In genomic region chr19:57815247-57816075, GRCh38 we compare ENCODE assay signal across 8 cellular contexts. TPM values are rescaled to one million over a fixed set of nuclear protein-coding genes. Genes with fewer than 3 reads are reported as not detected.
DNase-seq lines count a peak whose midpoint lies in the region; ATAC-seq, FAIRE-seq and TF ChIP-seq lines count a peak whose summit lies in the region.

No MANE protein-coding gene starts in this region.

- in situ Hi-C loops in K562 (cut with MboI) = no loop called here

- POLR2A ChIA-PET in K562 (lab: Yijun Ruan, JAX) = interaction anchor here (0.8 to 0.9 kb wide), 2 partner anchors 13 to 183 kb away, joined by 3 read pairs; partner anchors contain the start of gene ZNF211

- peak overlapping the region; percentile 80 to 89; a peak in 3 of 4 replicates for H3K9ac ChIP-seq in K562 (ENCODE audit: insufficient read depth in 1 of 2, low read depth in 2 of 2, low read length in 2 of 2)

- intact Hi-C loops in heart left ventricle (cut with DNase I) (no loop called here), left ventricle myocardium superior (cut with micrococcal nuclease) (no loop called here), K562 (cut with micrococcal nuclease) (no loop called here), uterus (cut with DNase I; ENCODE audit: low total_unique reads) (no loop called here)

- FAIRE-seq in K562 (lab: Jason Lieb, UNC) = no peak

- peak overlapping the region; percentile 86 for H2AFZ ChIP-seq in K562 (ENCODE audit: low read depth, low read length)

- H3K9me3 ChIP-seq in heart left ventricle (no peaks in the 10 kb centered on the region), K562 (replicated peaks; ENCODE audit: control insufficient read depth, insufficient read depth, low read depth, low read length) (no peaks in the 10 kb centered on the region), mononuclear cell (ENCODE audit: low read depth, low read length) (no peaks in the 10 kb centered on the region), uterus (no peaks in the 10 kb centered on the region)

- no peak for TF ChIP-seq RAD21 in K562 (CRISPR knock-in tag; conservative IDR thresholded peaks at IDR 0.05 in 1 of 2, IDR thresholded peaks at IDR 0.05 in 1 of 2)

- H3K4me3 ChIP-seq in heart left ventricle (peak overlapping the region in 11 of 12 donors; percentile 63 to 93 (median 83)), K562 (peak overlapping the region; percentile 60; the same call in 1 of the 2 replicates), mononuclear cell (ENCODE audit: low read length) (peak overlapping the region; percentile 59), uterus (peak overlapping the region; percentile 64 to 92)

- no peaks in the 10 kb centered on the region for H4K20me1 ChIP-seq in K562 (replicated peaks; ENCODE audit: control insufficient read depth, insufficient read depth, low read length)

- DNase-seq in heart left ventricle (no peak), left ventricle myocardium superior (no peak), K562 (ENCODE audit: extremely low read depth in 1 of 4, low spot score in 3 of 4) (no peak), uterus (no peak), NCI-H526 (lab: John Stamatoyannopoulos, UW) (no peak), T1000 (lab: John Stamatoyannopoulos, UW) (no peak), HUDEP-2 (lab: John Stamatoyannopoulos, UW; ENCODE audit: unreplicated experiment in 76 of 76) (no peak)

- WGBS in heart left ventricle, 4 donors = 89 to 94% (median 90%) methylated on average over 16 to 17 of the region's 17 CpGs
- WGBS in K562 (ENCODE audit: insufficient coverage, low coverage, missing lambda C conversion rate) = 82% methylated on average over 17 of the region's 17 CpGs

- H3K4me1 ChIP-seq in heart left ventricle = peaks cover 0 to 35% (median 16%) of the 10 kb centered on the region in 12 donors
- H3K4me1 ChIP-seq in K562 (replicated peaks in 1 of 2; ENCODE audit: control insufficient read depth in 2 of 2, insufficient read depth in 2 of 2, low read length in 2 of 2) = peaks cover 4 to 18% of the 10 kb centered on the region in 2 experiments; a peak in 4 of 5 replicates
- H3K4me1 ChIP-seq in mononuclear cell (ENCODE audit: insufficient read depth, low read length) = peaks cover 44% of the 10 kb centered on the region
- no peaks in the 10 kb centered on the region for H3K4me1 ChIP-seq in uterus

- no peak for ATAC-seq in heart left ventricle
- ATAC-seq in left ventricle myocardium superior = no peak
- no peak for ATAC-seq in K562

- TF ChIP-seq POLR2A in heart left ventricle (IDR thresholded peaks at IDR 0.05) (no peak), K562 (conservative IDR thresholded peaks at IDR 0.05) (no peak), uterus (IDR thresholded peaks at IDR 0.05) (no peak)

- peak overlapping the region in 10 of 12 donors; percentile 73 to 92 (median 80) for H3K27ac ChIP-seq in heart left ventricle
- H3K27ac ChIP-seq in K562 (ENCODE audit: extremely low read depth, low read depth, low read length) = no peak overlapping the region
- H3K27ac ChIP-seq in uterus = peak overlapping the region; percentile 71 to 79

- H3K9me1 ChIP-seq in K562 (ENCODE audit: control insufficient read depth, insufficient read depth, low read length) = peaks cover 1% of the 10 kb centered on the region

- no peaks in the 10 kb centered on the region for H3K27me3 ChIP-seq in heart left ventricle
- no peaks in the 10 kb centered on the region for H3K27me3 ChIP-seq in K562 (ENCODE audit: control insufficient read depth in 2 of 2, insufficient read depth in 2 of 2, low read length in 2 of 2)
- no peaks in the 10 kb centered on the region for H3K27me3 ChIP-seq in mononuclear cell (ENCODE audit: insufficient read depth, low read length)
- no peaks in the 10 kb centered on the region for H3K27me3 ChIP-seq in uterus

- TF ChIP-seq CTCF in heart left ventricle (IDR thresholded peaks at IDR 0.05) (no peak), K562 (IDR thresholded peaks at IDR 0.05 in 2 of 3, conservative IDR thresholded peaks at IDR 0.05 in 1 of 3; ENCODE audit: insufficient read depth in 2 of 3, low read depth in 1 of 3, low read length in 3 of 3) (no peak), uterus (IDR thresholded peaks at IDR 0.05) (no peak)

- H3K79me2 ChIP-seq in K562 (ENCODE audit: control insufficient read depth, insufficient read depth, low read length) = peaks cover 38% of the 10 kb centered on the region

- CTCF ChIA-PET in K562 (lab: Yijun Ruan, JAX; ENCODE audit: low intra/inter-chr PET ratio) = no interaction called here

- BruUV-seq in K562 (replicated peaks; lab: Mats Ljungman, UMichigan) = no TSS peak

- TF ChIP-seq EP300 in K562 (IDR thresholded peaks at IDR 0.05; ENCODE audit: low read length) = no peak

- H3K4me2 ChIP-seq in K562 (ENCODE audit: insufficient read depth, low read length) = peak overlapping the region; percentile 80

- H3K36me3 ChIP-seq in heart left ventricle (peaks cover 0 to 19% (median 9%) of the 10 kb centered on the region in 9 donors), K562 (ENCODE audit: control insufficient read depth, insufficient read depth, low read length) (peaks cover 21% of the 10 kb centered on the region), uterus (no peaks in the 10 kb centered on the region)

RNA-seq across cellular contexts. Expression of gene ZNF552, which starts 0.7 kb away (rescaled TPM):
- total RNA-seq in heart left ventricle (1 to 10 TPM; 2.6 to 5.2 (median 3.9) TPM), left ventricle myocardium superior (5.5 TPM), K562 (2014; rRNA removed) (7.3 and 8.1 TPM in 2 replicates), K562 (2014; rRNA removed; fragmentation: Illumina TruSeq; extraction: Trizol) (11.4 and 13.2 TPM in 2 replicates), K562 (2015; rRNA removed; fragmentation: Illumina TruSeq; extraction: Trizol) (12.4 and 13.3 TPM in 2 replicates), K562 (2021) (7.1 and 7.2 TPM in 2 replicates), mononuclear cell (13.3 TPM), uterus (10 to 100 TPM in 2 of 4 donors, 1 to 10 TPM in 1, under 1 TPM in 1; 0.77 to 15.0 (median 9.3) TPM)
- polyA plus RNA-seq in heart left ventricle (1 to 10 TPM; 1.7 to 3.4 TPM), K562 (2011; rRNA removed) (6.7 and 8.9 TPM in 2 replicates), K562 (2014; fragmentation: Illumina TruSeq; extraction: Trizol) (9.8 and 11.2 TPM in 2 replicates), K562 (2014; fragmentation: Nextera tagmentation; extraction: Ambion mirVana) (1 to 10 TPM; 4.4 to 8.5 TPM), K562 (2014; rRNA removed) (8.1 and 8.5 TPM in 2 replicates)
- 30.9 and 41.2 TPM in 2 replicates for total RNA-seq in K562 (2011; cell fraction: chromatin; rRNA removed; ENCODE audit: low replicate concordance)
- 27.5 and 37.2 TPM in 2 replicates for total RNA-seq in K562 (2011; cell fraction: nucleolus; rRNA removed)
- 32.6 and 36.0 TPM in 2 replicates for total RNA-seq in K562 (2011; cell fraction: nucleoplasm; rRNA removed)
- 3.9 and 7.4 TPM in 2 replicates for polyA plus RNA-seq in K562 (2011; cell fraction: cytosol; rRNA removed)
- polyA plus RNA-seq in K562 (2011; cell fraction: nucleus; rRNA removed) = 11.1 and 14.8 TPM in 2 replicates
- 5.9 and 6.0 TPM in 2 replicates for polyA plus RNA-seq in K562 (2012)
- polyA minus RNA-seq in K562 (2011; rRNA and poly(A)+ RNA removed) = 10.5 and 11.7 TPM in 2 replicates
- 2.8 and 4.8 TPM in 2 replicates for polyA minus RNA-seq in K562 (2011; cell fraction: cytosol; rRNA and poly(A)+ RNA removed)
- 12.3 and 16.7 TPM in 2 replicates for polyA minus RNA-seq in K562 (2011; cell fraction: nucleus; rRNA and poly(A)+ RNA removed)

RNA-seq across cellular contexts. Expression of gene ZNF587B, which starts 14.6 kb away (rescaled TPM):
- total RNA-seq in heart left ventricle (1 to 10 TPM; 4.6 to 9.2 (median 6.5) TPM), left ventricle myocardium superior (5.6 TPM), K562 (2014; rRNA removed) (24.7 and 28.9 TPM in 2 replicates), K562 (2014; rRNA removed; fragmentation: Illumina TruSeq; extraction: Trizol) (37.5 and 43.1 TPM in 2 replicates), K562 (2015; rRNA removed; fragmentation: Illumina TruSeq; extraction: Trizol) (37.0 and 37.1 TPM in 2 replicates), K562 (2021) (23.2 and 28.6 TPM in 2 replicates), mononuclear cell (25.5 TPM), uterus (10 to 100 TPM in 3 of 4 donors, 1 to 10 TPM in 1; 5.9 to 30.6 (median 15.0) TPM)
- polyA plus RNA-seq in heart left ventricle (1 to 10 TPM; 2.9 to 5.9 TPM), K562 (2011; rRNA removed) (14.4 and 17.9 TPM in 2 replicates), K562 (2014; fragmentation: Illumina TruSeq; extraction: Trizol) (14.3 and 17.1 TPM in 2 replicates), K562 (2014; fragmentation: Nextera tagmentation; extraction: Ambion mirVana) (1 to 10 TPM; 7.4 to 8.8 TPM), K562 (2014; rRNA removed) (14.2 and 20.8 TPM in 2 replicates)
- total RNA-seq in K562 (2011; cell fraction: chromatin; rRNA removed; ENCODE audit: low replicate concordance) = 74.5 and 127 TPM in 2 replicates
- 50.5 and 52.2 TPM in 2 replicates for total RNA-seq in K562 (2011; cell fraction: nucleolus; rRNA removed)
- 90.6 and 144 TPM in 2 replicates for total RNA-seq in K562 (2011; cell fraction: nucleoplasm; rRNA removed)
- 5.0 and 8.1 TPM in 2 replicates for polyA plus RNA-seq in K562 (2011; cell fraction: cytosol; rRNA removed)
- polyA plus RNA-seq in K562 (2011; cell fraction: nucleus; rRNA removed) = 21.1 and 24.4 TPM in 2 replicates
- polyA plus RNA-seq in K562 (2012) = 8.0 and 9.2 TPM in 2 replicates
- 45.7 and 51.1 TPM in 2 replicates for polyA minus RNA-seq in K562 (2011; rRNA and poly(A)+ RNA removed)
- 9.9 and 22.2 TPM in 2 replicates for polyA minus RNA-seq in K562 (2011; cell fraction: cytosol; rRNA and poly(A)+ RNA removed)
- polyA minus RNA-seq in K562 (2011; cell fraction: nucleus; rRNA and poly(A)+ RNA removed) = 13.6 and 21.4 TPM in 2 replicates

RNA-seq across cellular contexts. Expression of gene ZNF587, which starts 34.2 kb away (rescaled TPM):
- 10 to 100 TPM in 7 of 9 donors, 1 to 10 TPM in 2; 9.4 to 25.4 (median 15.0) TPM for total RNA-seq in heart left ventricle
- 10 to 100 TPM in 1 of 2 donors, 1 to 10 TPM in 1; 8.9 to 23.3 TPM for polyA plus RNA-seq in heart left ventricle
- total RNA-seq in left ventricle myocardium superior = 17.7 TPM
- 121 and 215 TPM in 2 replicates for total RNA-seq in K562 (2011; cell fraction: chromatin; rRNA removed; ENCODE audit: low replicate concordance)
- total RNA-seq in K562 (2011; cell fraction: nucleolus; rRNA removed) = 71.4 and 81.6 TPM in 2 replicates
- 111 and 192 TPM in 2 replicates for total RNA-seq in K562 (2011; cell fraction: nucleoplasm; rRNA removed)
- 9.8 and 13.0 TPM in 2 replicates for total RNA-seq in K562 (2014; rRNA removed)
- total RNA-seq in K562 (2014; rRNA removed; fragmentation: Illumina TruSeq; extraction: Trizol) = 42.0 and 47.5 TPM in 2 replicates
- 31.8 and 32.5 TPM in 2 replicates for total RNA-seq in K562 (2015; rRNA removed; fragmentation: Illumina TruSeq; extraction: Trizol)
- 33.9 and 35.1 TPM in 2 replicates for total RNA-seq in K562 (2021)
- polyA plus RNA-seq in K562 (2011; rRNA removed) = 30.2 and 41.7 TPM in 2 replicates
- polyA plus RNA-seq in K562 (2011; cell fraction: cytosol; rRNA removed) = 15.4 and 26.5 TPM in 2 replicates
- 48.4 and 64.5 TPM in 2 replicates for polyA plus RNA-seq in K562 (2011; cell fraction: nucleus; rRNA removed)
- polyA plus RNA-seq in K562 (2012) = 14.0 and 22.1 TPM in 2 replicates
- 24.4 and 24.9 TPM in 2 replicates for polyA plus RNA-seq in K562 (2014; fragmentation: Illumina TruSeq; extraction: Trizol)
- polyA plus RNA-seq in K562 (2014; fragmentation: Nextera tagmentation; extraction: Ambion mirVana) = 1 to 10 TPM; 3.2 to 3.6 TPM
- 22.7 and 28.7 TPM in 2 replicates for polyA plus RNA-seq in K562 (2014; rRNA removed)
- polyA minus RNA-seq in K562 (2011; rRNA and poly(A)+ RNA removed) = 47.5 and 57.6 TPM in 2 replicates
- 33.0 and 33.9 TPM in 2 replicates for polyA minus RNA-seq in K562 (2011; cell fraction: cytosol; rRNA and poly(A)+ RNA removed)
- polyA minus RNA-seq in K562 (2011; cell fraction: nucleus; rRNA and poly(A)+ RNA removed) = 12.4 and 31.0 TPM in 2 replicates
- total RNA-seq in mononuclear cell = 34.0 TPM
- total RNA-seq in uterus = 10 to 100 TPM; 21.3 to 80.0 (median 39.6) TPM

RNA-seq across cellular contexts. Expression of gene ZNF586, which starts 46.0 kb away (rescaled TPM):
- 10 to 100 TPM in 7 of 9 donors, 1 to 10 TPM in 2; 6.7 to 13.3 (median 11.9) TPM for total RNA-seq in heart left ventricle
- 1 to 10 TPM; 8.5 to 9.2 TPM for polyA plus RNA-seq in heart left ventricle
- 8.9 TPM for total RNA-seq in left ventricle myocardium superior
- total RNA-seq in K562 (2011; cell fraction: chromatin; rRNA removed; ENCODE audit: low replicate concordance) = 67.4 and 90.0 TPM in 2 replicates
- 42.9 and 47.5 TPM in 2 replicates for total RNA-seq in K562 (2011; cell fraction: nucleolus; rRNA removed)
- total RNA-seq in K562 (2011; cell fraction: nucleoplasm; rRNA removed) = 63.6 and 81.1 TPM in 2 replicates
- total RNA-seq in K562 (2014; rRNA removed) = 7.4 and 11.5 TPM in 2 replicates
- 12.6 and 17.7 TPM in 2 replicates for total RNA-seq in K562 (2014; rRNA removed; fragmentation: Illumina TruSeq; extraction: Trizol)
- total RNA-seq in K562 (2015; rRNA removed; fragmentation: Illumina TruSeq; extraction: Trizol) = 11.2 and 12.1 TPM in 2 replicates
- total RNA-seq in K562 (2021) = 10.7 and 11.7 TPM in 2 replicates
- polyA plus RNA-seq in K562 (2011; rRNA removed) = 9.7 and 12.3 TPM in 2 replicates
- 6.5 and 7.4 TPM in 2 replicates for polyA plus RNA-seq in K562 (2011; cell fraction: cytosol; rRNA removed)
- 12.6 and 13.4 TPM in 2 replicates for polyA plus RNA-seq in K562 (2011; cell fraction: nucleus; rRNA removed)
- 4.8 and 5.5 TPM in 2 replicates for polyA plus RNA-seq in K562 (2012)
- polyA plus RNA-seq in K562 (2014; fragmentation: Illumina TruSeq; extraction: Trizol) = 8.4 and 9.2 TPM in 2 replicates
- 1 to 10 TPM; 2.5 to 2.8 TPM for polyA plus RNA-seq in K562 (2014; fragmentation: Nextera tagmentation; extraction: Ambion mirVana)
- 6.7 and 10.1 TPM in 2 replicates for polyA plus RNA-seq in K562 (2014; rRNA removed)
- polyA minus RNA-seq in K562 (2011; rRNA and poly(A)+ RNA removed) = 21.6 and 28.8 TPM in 2 replicates
- polyA minus RNA-seq in K562 (2011; cell fraction: cytosol; rRNA and poly(A)+ RNA removed) = 10.2 and 14.9 TPM in 2 replicates
- polyA minus RNA-seq in K562 (2011; cell fraction: nucleus; rRNA and poly(A)+ RNA removed) = 17.4 and 22.1 TPM in 2 replicates
- total RNA-seq in mononuclear cell = 56.8 TPM
- 10 to 100 TPM in 2 of 4 donors, 1 to 10 TPM in 2; 4.6 to 42.0 (median 16.1) TPM for total RNA-seq in uterus
